In the genomic region with DNA sequence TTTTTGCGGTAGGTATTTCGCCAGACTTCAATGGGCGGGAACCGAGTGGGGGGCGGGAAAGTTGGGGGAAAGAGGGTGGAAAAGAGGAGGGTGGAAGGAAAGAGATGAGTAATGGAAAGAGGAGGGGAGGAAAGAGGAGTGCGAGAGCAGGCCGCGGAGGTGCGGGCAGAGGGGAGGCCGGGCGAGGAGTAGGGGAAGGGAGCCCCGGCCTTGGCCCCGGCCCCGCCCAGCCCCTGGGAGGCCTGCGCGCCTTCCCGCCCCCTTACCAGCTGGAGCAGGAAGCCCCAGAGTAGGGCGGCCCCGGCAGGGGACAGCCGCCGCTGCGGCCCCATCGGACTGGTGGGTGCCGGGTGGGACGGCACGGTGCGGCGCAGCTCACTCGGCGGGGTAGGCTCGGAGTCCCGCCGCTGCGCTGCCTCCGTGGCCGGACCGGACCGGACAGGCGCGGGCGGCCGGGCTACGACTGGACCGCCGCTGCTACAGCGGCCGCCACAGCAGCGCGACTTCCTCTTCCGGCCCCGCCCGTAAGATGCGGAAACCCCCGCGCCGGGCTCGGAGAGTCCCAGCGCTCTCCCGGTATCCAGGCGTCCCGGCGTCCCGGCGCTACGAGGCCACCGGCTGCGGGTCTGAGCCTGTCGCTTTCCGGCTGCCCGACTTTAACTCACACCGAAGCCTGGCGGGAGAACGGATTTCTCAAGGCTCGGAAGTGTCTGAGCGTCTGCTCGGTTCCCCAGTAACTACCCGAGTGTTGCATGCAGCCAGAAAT, we compare ENCODE assay signal across 8 cellular contexts. TPM values are rescaled to one million over a fixed set of nuclear protein-coding genes. Genes with fewer than 3 reads are reported as not detected.
DNase-seq lines count a peak whose midpoint lies in the region; ATAC-seq and TF ChIP-seq lines count a peak whose summit lies in the region.

A gene with protein sequence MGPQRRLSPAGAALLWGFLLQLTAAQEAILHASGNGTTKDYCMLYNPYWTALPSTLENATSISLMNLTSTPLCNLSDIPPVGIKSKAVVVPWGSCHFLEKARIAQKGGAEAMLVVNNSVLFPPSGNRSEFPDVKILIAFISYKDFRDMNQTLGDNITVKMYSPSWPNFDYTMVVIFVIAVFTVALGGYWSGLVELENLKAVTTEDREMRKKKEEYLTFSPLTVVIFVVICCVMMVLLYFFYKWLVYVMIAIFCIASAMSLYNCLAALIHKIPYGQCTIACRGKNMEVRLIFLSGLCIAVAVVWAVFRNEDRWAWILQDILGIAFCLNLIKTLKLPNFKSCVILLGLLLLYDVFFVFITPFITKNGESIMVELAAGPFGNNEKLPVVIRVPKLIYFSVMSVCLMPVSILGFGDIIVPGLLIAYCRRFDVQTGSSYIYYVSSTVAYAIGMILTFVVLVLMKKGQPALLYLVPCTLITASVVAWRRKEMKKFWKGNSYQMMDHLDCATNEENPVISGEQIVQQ (minus strand): TSS at position 505 of the 766 bp plus-strand sequence. CDS start 173 bp downstream, at position 332.

- no peaks in the 10 kb centered on the region for H3K9me3 Mint-ChIP-seq in GM23338
- no peaks in the 10 kb centered on the region for H3K9me3 Mint-ChIP-seq in activated T-helper 2 cell treated with anti-CD3 and anti-CD28 coated beads, Interferon-gamma antibody, Interleukin-2, Interleukin-4, amounts not matched to agents 10 μg/mL and 5 μg/mL and 100 μg/mL, durations not matched to agents 14 hours and 24 hours and 36 hours
- no peaks in the 10 kb centered on the region for H3K9me3 Mint-ChIP-seq in nephron

- peak within 1 kb of the TSS; percentile 73 for H3K4me2 ChIP-seq in GM23338

- no peaks in the 10 kb centered on the region for H3K9me3 ChIP-seq in RWPE2 (ENCODE audit: severe bottlenecking)

- H3K9me2 ChIP-seq in GM23338 (ENCODE audit: insufficient read depth): no peaks in the 10 kb centered on the region

- H2AFZ ChIP-seq in GM23338: peak within 1 kb of the TSS; percentile 64

- H4K20me1 ChIP-seq in GM23338 (replicated peaks; ENCODE audit: insufficient read depth): no peaks in the 10 kb centered on the region

- H3K27me3 Mint-ChIP-seq in GM23338 (ENCODE audit: insufficient read depth, low read depth, poor library complexity) (peaks cover 2% of the 10 kb centered on the region), nephron (ENCODE audit: low read depth) (peaks cover 5% of the 10 kb centered on the region)
- no peaks in the 10 kb centered on the region for H3K27me3 Mint-ChIP-seq in activated T-helper 2 cell treated with anti-CD3 and anti-CD28 coated beads, Interferon-gamma antibody, Interleukin-2, Interleukin-4, amounts not matched to agents 10 μg/mL and 5 μg/mL and 100 μg/mL, durations not matched to agents 14 hours and 24 hours and 36 hours (ENCODE audit: low read depth)

- peak; percentile 92 for DNase-seq in EH (ENCODE audit: low read depth)
- DNase-seq in GM23338 (ENCODE audit: low spot score): peak; percentile 88
- peak; percentile 90 for DNase-seq in LHCN-M2 (ENCODE audit: low read depth)
- DNase-seq in RWPE2 (ENCODE audit: low spot score): peak; percentile 90
- DNase-seq in activated T-helper 2 cell treated with anti-CD3 and anti-CD28 coated beads, Interferon-gamma antibody, Interleukin-2, Interleukin-4, amounts not matched to agents 10 μg/mL and 5 μg/mL and 100 μg/mL, durations not matched to agents 14 hours and 24 hours and 36 hours (ENCODE audit: low spot score): peak; percentile 78
- peak; percentile 90 for DNase-seq in fibroblast of pulmonary artery (ENCODE audit: low read depth)
- DNase-seq in stimulated activated naive CD8-positive, alpha-beta T cell treated with anti-CD3 and anti-CD28 coated beads, Interleukin-15, Interleukin-2, amounts not matched to agents 100 U/mL and 50 U/mL, for 24 hours: peak; percentile 93

- no peaks in the 10 kb centered on the region for H3K36me3 ChIP-seq in GM23338 (ENCODE audit: insufficient read depth)
- H3K36me3 ChIP-seq in RWPE2 (ENCODE audit: low read depth): no peaks in the 10 kb centered on the region

- ATAC-seq in GM23338 (peak; percentile 96), RWPE2 (ENCODE audit: low read depth) (peak; percentile 94)
- ATAC-seq in stimulated activated naive CD8-positive, alpha-beta T cell treated with anti-CD3 and anti-CD28 coated beads, Interleukin-15, Interleukin-2, amounts not matched to agents 100 U/mL and 50 U/mL, for 24 hours: peak; percentile 96

- H3K36me3 Mint-ChIP-seq in GM23338 (ENCODE audit: low read depth) (peaks cover 3% of the 10 kb centered on the region; the same call in 2 of the 3 replicates), nephron (ENCODE audit: low read depth) (peaks cover 4% of the 10 kb centered on the region)
- H3K36me3 Mint-ChIP-seq in activated T-helper 2 cell treated with anti-CD3 and anti-CD28 coated beads, Interferon-gamma antibody, Interleukin-2, Interleukin-4, amounts not matched to agents 10 μg/mL and 5 μg/mL and 100 μg/mL, durations not matched to agents 14 hours and 24 hours and 36 hours (ENCODE audit: low read depth): peaks cover 25% of the 10 kb centered on the region

- H3K4me3 Mint-ChIP-seq in GM23338: peak within 1 kb of the TSS; percentile 91
- peak within 1 kb of the TSS; percentile 99 for H3K4me3 Mint-ChIP-seq in activated T-helper 2 cell treated with anti-CD3 and anti-CD28 coated beads, Interferon-gamma antibody, Interleukin-2, Interleukin-4, amounts not matched to agents 10 μg/mL and 5 μg/mL and 100 μg/mL, durations not matched to agents 14 hours and 24 hours and 36 hours (ENCODE audit: low read depth)
- peak within 1 kb of the TSS; percentile 91 to 97 (median 95) for H3K4me3 Mint-ChIP-seq in nephron

- peak within 1 kb of the TSS; percentile 89 for H3K27ac ChIP-seq in GM23338 (ENCODE audit: low read depth)
- H3K27ac ChIP-seq in RWPE2 (ENCODE audit: poor library complexity, severe bottlenecking): peak within 1 kb of the TSS; percentile 69

- peaks cover 42% of the 10 kb centered on the region for H3K79me2 ChIP-seq in GM23338 (replicated peaks; ENCODE audit: insufficient read depth)

- H3K27ac Mint-ChIP-seq in GM23338 (peak within 1 kb of the TSS; percentile 97), nephron (peak within 1 kb of the TSS; percentile 95 to 99 (median 98))
- H3K27ac Mint-ChIP-seq in activated T-helper 2 cell treated with anti-CD3 and anti-CD28 coated beads, Interferon-gamma antibody, Interleukin-2, Interleukin-4, amounts not matched to agents 10 μg/mL and 5 μg/mL and 100 μg/mL, durations not matched to agents 14 hours and 24 hours and 36 hours: peak within 1 kb of the TSS; percentile 99

- peak within 1 kb of the TSS; percentile 65 for H3K4me3 ChIP-seq in GM23338
- peak within 1 kb of the TSS; percentile 78 for H3K4me3 ChIP-seq in RWPE2 (ENCODE audit: severe bottlenecking)
- H3K4me3 ChIP-seq in fibroblast of pulmonary artery (replicated peaks; ENCODE audit: low read depth, low read length): peak within 1 kb of the TSS; percentile 88

- H3K27me3 ChIP-seq in GM23338 (ENCODE audit: insufficient read depth): no peaks in the 10 kb centered on the region
- H3K27me3 ChIP-seq in RWPE2 (ENCODE audit: insufficient read depth, poor library complexity, severe bottlenecking): no peaks in the 10 kb centered on the region

- H3K4me1 Mint-ChIP-seq in GM23338 (peaks cover 16% of the 10 kb centered on the region), nephron (peaks cover 27% of the 10 kb centered on the region)
- H3K4me1 Mint-ChIP-seq in activated T-helper 2 cell treated with anti-CD3 and anti-CD28 coated beads, Interferon-gamma antibody, Interleukin-2, Interleukin-4, amounts not matched to agents 10 μg/mL and 5 μg/mL and 100 μg/mL, durations not matched to agents 14 hours and 24 hours and 36 hours (ENCODE audit: low read depth): peaks cover 48% of the 10 kb centered on the region

- intact Hi-C loops in activated T-helper 2 cell treated with anti-CD3 and anti-CD28 coated beads, Interferon-gamma antibody, Interleukin-2, Interleukin-4, amounts not matched to agents 10 μg/mL and 5 μg/mL and 100 μg/mL, durations not matched to agents 14 hours and 24 hours and 36 hours (cut with micrococcal nuclease): loop anchor here (1.0 kb wide), 5 partner anchors 79 to 411 kb away; a partner anchor contains a TSS

- peaks cover 7% of the 10 kb centered on the region for H3K4me1 ChIP-seq in GM23338 (ENCODE audit: insufficient read depth)
- H3K4me1 ChIP-seq in RWPE2 (ENCODE audit: insufficient read depth, poor library complexity, severe bottlenecking): peaks cover 13% of the 10 kb centered on the region

- H3F3A ChIP-seq in GM23338 (replicated peaks; ENCODE audit: low read depth): peaks cover 6% of the 10 kb centered on the region

- TF ChIP-seq CTCF in GM23338 (conservative IDR thresholded peaks at IDR 0.05; ENCODE audit: low read depth in 2 of 2) (no peak), RWPE2 (IDR thresholded peaks at IDR 0.05; ENCODE audit: poor library complexity, severe bottlenecking) (no peak), fibroblast of pulmonary artery (IDR thresholded peaks at IDR 0.05; ENCODE audit: low read length, missing control alignments) (no peak), nephron (IDR thresholded peaks at IDR 0.05; ENCODE audit: unreplicated experiment in 3 of 3) (no peak)

TF ChIP-seq in GM23338, 12 proteins besides CTCF, POLR2A, EP300 and RAD21:
- TF ChIP-seq STAT1 (IDR thresholded peaks at IDR 0.05; ENCODE audit: unreplicated experiment) (no peak), POLR2AphosphoS5 (IDR thresholded peaks at IDR 0.05; ENCODE audit: low read depth) (peak; percentile 78)

RNA-seq across cellular contexts. Expression of the gene that starts here (rescaled TPM):
- 24.1 and 33.0 TPM in 2 replicates for total RNA-seq in GM23338 (2014; rRNA removed; shearing (Covaris generic))
- 10.9 and 14.0 TPM in 2 replicates for polyA plus RNA-seq in GM23338 (2016; fragmentation: Nextera tagmentation; extraction: Ambion mirVana)
- total RNA-seq in LHCN-M2 (2014; rRNA removed): 160 and 245 TPM in 2 replicates
- polyA plus RNA-seq in LHCN-M2 (2012): 44.7 TPM
- 97.3 and 99.0 TPM in 2 replicates for total RNA-seq in activated T-helper 2 cell treated with anti-CD3 and anti-CD28 coated beads, Interferon-gamma antibody, Interleukin-2, Interleukin-4, amounts not matched to agents 10 μg/mL and 5 μg/mL and 100 μg/mL, durations not matched to agents 14 hours and 24 hours and 36 hours

Comparison
In these comparisons a context has a peak if more than half of its experiments do, and no peak if none do; other contexts are left out.
1. Peak in every context shown above with its lines: DNase-seq, ATAC-seq, H3K4me3 ChIP-seq and H3K27ac ChIP-seq.